In the genomic region with DNA sequence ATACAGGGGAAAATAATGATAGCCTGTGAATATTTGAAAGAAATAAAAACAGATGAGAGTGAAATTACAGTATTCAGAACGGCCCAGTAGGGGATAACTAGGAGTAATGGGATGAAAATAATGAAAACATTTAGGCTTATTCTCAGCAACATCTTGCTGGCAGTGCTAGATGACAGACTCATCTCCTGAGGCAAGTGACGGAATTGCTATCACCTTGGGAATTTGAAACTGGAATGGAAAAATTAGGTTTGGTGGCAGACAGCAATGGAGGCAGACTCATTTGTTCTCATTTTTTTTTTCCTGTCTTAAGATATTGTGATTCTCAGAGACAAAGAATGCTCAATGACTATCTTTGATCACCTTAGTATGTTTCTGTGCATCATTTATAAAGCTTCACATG, we compare ENCODE assay signal across 8 cellular contexts.
"Had no signal": no experiment of that assay in that cellular context is flagged by ENCODE, and none has a peak within 500 bp of the region (broad histone marks: within the 10 kb centered on the region; RNA-seq: fewer than 3 reads in every experiment).

No MANE protein-coding gene starts in this region.

- ATAC-seq: GM23338, HepG2 had no signal

- H3K27ac Mint-ChIP-seq: GM23338, H9, IgD-negative memory B cell had no signal

- H3K4me3 Mint-ChIP-seq: GM23338, H9, IgD-negative memory B cell had no signal

- H3K27me3 Mint-ChIP-seq: IgD-negative memory B cell had no signal

- H3K27ac ChIP-seq: HL-60, KMS-11 had no signal

- H3K9ac ChIP-seq: KMS-11 had no signal

- H2AFZ ChIP-seq: GM23338 had no signal

- H3K9me3 Mint-ChIP-seq: H9 had no signal

- H3K36me3 Mint-ChIP-seq: IgD-negative memory B cell had no signal

- H3K4me1 Mint-ChIP-seq: GM23338, H9, IgD-negative memory B cell had no signal

- H3K4me3 ChIP-seq: GM23338 had no signal

- DNase-seq: H9, HCEC 1CT, KBM-7 had no signal

- H3K4me2 ChIP-seq: GM23338, KMS-11 had no signal
